ENCODE assay signal across 7 cellular contexts in the genomic region with DNA sequence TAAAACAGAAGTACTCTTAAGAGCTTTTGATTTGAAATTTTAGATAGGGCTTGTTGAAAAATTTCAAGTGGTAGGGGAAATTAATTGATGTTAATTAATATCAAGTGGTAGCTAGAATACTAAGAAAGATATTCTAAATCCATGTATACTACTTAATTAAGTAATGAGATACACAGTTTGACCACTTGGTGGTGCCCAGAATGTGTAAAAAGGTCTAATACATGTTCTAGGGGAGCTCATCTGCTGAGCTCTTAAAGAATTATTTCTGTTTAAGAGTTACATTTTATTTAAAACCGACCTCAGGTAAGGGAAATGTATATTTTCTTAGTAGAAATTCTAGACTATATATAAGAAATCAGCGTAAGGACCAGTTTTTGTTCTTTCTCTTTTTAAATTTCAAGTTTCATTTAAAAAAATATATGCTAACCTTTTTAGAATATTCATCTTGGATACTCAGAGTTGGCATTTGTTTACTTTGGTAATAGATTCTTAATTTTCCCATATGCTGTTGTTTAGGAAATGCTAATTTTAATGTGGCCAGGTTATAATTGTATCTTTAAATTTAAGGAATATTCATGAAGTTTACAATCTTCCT.
DNase-seq lines count a peak whose midpoint lies in the region; ATAC-seq, FAIRE-seq and TF ChIP-seq lines count a peak whose summit lies in the region.

No MANE protein-coding gene starts in this region.

- H3K4me3 ChIP-seq in GM12875 (ENCODE audit: low read depth, low read length) (no peak overlapping the region), endothelial cell of umbilical vein (replicated peaks in 1 of 3; ENCODE audit: insufficient read depth in 1 of 3, low read depth in 1 of 3, low read length in 3 of 3) (no peak overlapping the region), osteoblast (ENCODE audit: insufficient read depth, low read length) (no peak overlapping the region)

- H3K9me3 ChIP-seq in endothelial cell of umbilical vein (replicated peaks; ENCODE audit: control insufficient read depth, insufficient read depth, low read length) = no peaks in the 10 kb centered on the region
- no peaks in the 10 kb centered on the region for H3K9me3 ChIP-seq in osteoblast (ENCODE audit: low read depth, low read length)

- H3K27me3 ChIP-seq in endothelial cell of umbilical vein (ENCODE audit: control insufficient read depth in 2 of 2, insufficient read depth in 2 of 2, low read length in 2 of 2) (no peaks in the 10 kb centered on the region), osteoblast (ENCODE audit: insufficient read depth, low read length) (no peaks in the 10 kb centered on the region)

- TF ChIP-seq CTCF in GM12875 (IDR thresholded peaks at IDR 0.05; ENCODE audit: borderline replicate concordance, insufficient read depth, low read depth, low read length) (0 out of 2 replicates have a peak, but pooled peaks have one; percentile 11), endothelial cell of umbilical vein (IDR thresholded peaks at IDR 0.05; ENCODE audit: extremely low read depth in 1 of 2, insufficient read depth in 1 of 2, low read depth in 1 of 2, low read length in 2 of 2) (peak; percentile 27 to 34), osteoblast (IDR thresholded peaks at IDR 0.05; ENCODE audit: extremely low read depth, low read depth, low read length) (peak; percentile 53)

- H3K9ac ChIP-seq in endothelial cell of umbilical vein (replicated peaks; ENCODE audit: extremely low read depth, insufficient read depth, low read length) = no peak overlapping the region

- intact Hi-C loops in endothelial cell of umbilical vein (cut with micrococcal nuclease) = loop anchor here (1.0 to 10.0 kb wide), 5 partner anchors 61 to 243 kb away; partner anchors contain the start of genes LIX1 and LNPEP

- H3K27ac ChIP-seq in endothelial cell of umbilical vein (ENCODE audit: insufficient read depth, low read depth, low read length) (no peak overlapping the region), osteoblast (ENCODE audit: low read depth, low read length) (no peak overlapping the region)

- CTCF ChIA-PET in endothelial cell of umbilical vein (lab: Charles Lee) = interaction anchor here (0.6 to 3.6 kb wide), 65 partner anchors 9 to 1835 kb away, joined by 3 to 98 read pairs (median 4); partner anchors contain the start of genes ERAP2, LIX1 and LNPEP

- peak; percentile 10 for DNase-seq in COLO829 (ENCODE audit: low spot score)
- peak; percentile 81 for DNase-seq in RKO (ENCODE audit: low spot score)
- DNase-seq in endothelial cell of umbilical vein (ENCODE audit: low read depth, low spot score) = peak; percentile 66
- no peak for DNase-seq in osteoblast (ENCODE audit: insufficient read length, low spot score, missing footprints)
- DNase-seq in NK-92 (lab: John Stamatoyannopoulos, UW; ENCODE audit: unreplicated experiment) = no peak

- POLR2A ChIA-PET in endothelial cell of umbilical vein (lab: Charles Lee) = interaction anchor here (0.5 to 0.6 kb wide), 2 partner anchors 154 to 161 kb away, joined by 3 read pairs; no protein-coding TSS in a partner anchor

- H3K9me1 ChIP-seq in endothelial cell of umbilical vein (replicated peaks; ENCODE audit: control insufficient read depth, extremely low read depth, insufficient read depth, low read length) = no peaks in the 10 kb centered on the region

- peaks cover 0 to 2% of the 10 kb centered on the region in 2 experiments for H3K36me3 ChIP-seq in endothelial cell of umbilical vein (ENCODE audit: control insufficient read depth in 2 of 2, extremely low read depth in 1 of 2, insufficient read depth in 2 of 2, low read length in 2 of 2)
- no peaks in the 10 kb centered on the region for H3K36me3 ChIP-seq in osteoblast (ENCODE audit: insufficient read depth, low read length)

- ATAC-seq in HG03280 (IDR thresholded peaks at IDR 0.05; ENCODE audit: unreplicated experiment) = peak; percentile 75

- H3K4me1 ChIP-seq in endothelial cell of umbilical vein (ENCODE audit: control insufficient read depth, extremely low read depth, insufficient read depth, low read length) (no peaks in the 10 kb centered on the region), osteoblast (ENCODE audit: insufficient read depth, low read length) (no peaks in the 10 kb centered on the region)

- dilution Hi-C loops in endothelial cell of umbilical vein (cut with MboI; ENCODE audit: extremely low pct_ligation_motif_present, low sequenced_read_pairs) = no loop called here

- H4K20me1 ChIP-seq in endothelial cell of umbilical vein (replicated peaks; ENCODE audit: control insufficient read depth, extremely low read depth, insufficient read depth, low read length) (no peaks in the 10 kb centered on the region), osteoblast (ENCODE audit: insufficient read depth, low read length) (no peaks in the 10 kb centered on the region)

- H2AFZ ChIP-seq in endothelial cell of umbilical vein (ENCODE audit: low read depth, low read length) (no peak overlapping the region), osteoblast (ENCODE audit: low read length) (no peak overlapping the region)

- no peak overlapping the region for H3K4me2 ChIP-seq in endothelial cell of umbilical vein (ENCODE audit: insufficient read depth, low read length)
- no peak overlapping the region for H3K4me2 ChIP-seq in osteoblast (ENCODE audit: insufficient read depth, low read length)

- no TSS peak for BruUV-seq in endothelial cell of umbilical vein (replicated peaks; lab: Mats Ljungman, UMichigan)

- FAIRE-seq in endothelial cell of umbilical vein (lab: Jason Lieb, UNC) = peak; percentile 35

- H3K79me2 ChIP-seq in endothelial cell of umbilical vein (ENCODE audit: control insufficient read depth, insufficient read depth, low read length) (no peaks in the 10 kb centered on the region), osteoblast (ENCODE audit: insufficient read depth, low read length) (no peaks in the 10 kb centered on the region)

- TF ChIP-seq POLR2A in endothelial cell of umbilical vein (IDR thresholded peaks at IDR 0.05; ENCODE audit: low read depth, low read length) = no peak

TF ChIP-seq in endothelial cell of umbilical vein, 7 proteins besides CTCF, POLR2A, EP300 and RAD21:
- no peak for TF ChIP-seq GATA2 (IDR thresholded peaks at IDR 0.05; ENCODE audit: insufficient read depth, insufficient read length, low read depth, low read length)
- TF ChIP-seq FOS (IDR thresholded peaks at IDR 0.05; ENCODE audit: borderline replicate concordance, insufficient read depth, low read length) = no peak

Comparison
In these comparisons a context has a peak if more than half of its experiments do, and no peak if none do; other contexts are left out.
1. DNase-seq: peak in COLO829 (single experiment), RKO (single experiment) and endothelial cell of umbilical vein (single experiment); none in osteoblast (single experiment) and NK-92 (single experiment).
2. Peak in every context shown above with its lines, with median percentiles within 50 percentile points of each other: CTCF ChIP-seq.